Comparison of ENCODE assay signal across 8 cellular contexts in the genomic region with DNA sequence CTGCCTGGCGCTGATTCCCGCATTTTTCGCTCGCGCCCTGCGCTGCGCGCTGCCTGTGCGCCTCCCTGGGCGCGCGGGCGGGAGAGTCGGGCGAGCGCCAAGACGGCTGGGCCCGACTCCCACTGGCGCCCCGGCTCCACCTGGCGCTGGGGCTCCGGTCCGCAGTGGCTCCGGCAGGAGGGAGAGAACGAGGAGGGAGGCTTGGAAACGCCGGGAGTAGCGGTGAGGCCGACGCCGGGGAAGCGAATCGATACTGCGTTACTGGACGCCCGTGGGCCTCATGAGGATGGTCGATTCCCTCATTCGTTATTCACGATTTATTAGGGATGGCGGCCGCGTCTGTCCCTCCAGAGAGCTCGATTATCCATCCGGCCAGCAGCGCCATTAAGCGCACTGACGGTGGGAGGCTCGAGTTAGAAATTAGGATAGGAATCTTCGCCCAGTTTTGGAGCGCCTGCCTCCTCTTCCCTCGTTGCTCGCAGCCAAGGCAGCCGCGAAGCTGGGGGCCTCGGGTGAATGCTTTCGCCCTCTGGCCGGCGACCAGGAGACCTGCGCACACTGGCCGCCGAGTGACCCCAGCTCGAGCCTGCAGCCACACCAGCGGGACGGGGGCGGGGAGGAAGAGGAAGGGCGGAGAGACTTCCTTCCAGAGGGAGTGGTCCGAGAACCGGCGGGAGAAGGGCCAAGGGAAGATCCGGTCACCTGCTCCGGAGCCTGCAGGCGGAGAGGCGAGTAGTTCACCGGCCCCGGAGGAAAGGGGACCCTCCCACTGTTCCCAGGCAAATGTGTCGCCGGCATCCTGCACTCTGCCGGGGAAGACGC. TPM values are rescaled to one million over a fixed set of nuclear protein-coding genes. Genes with fewer than 3 reads are reported as not detected.
DNase-seq lines count a peak whose midpoint lies in the region; ATAC-seq and TF ChIP-seq lines count a peak whose summit lies in the region.

No MANE protein-coding gene starts in this region.

- no peak for ATAC-seq in effector memory CD8-positive, alpha-beta T cell (replicated peaks)
- ATAC-seq in upper lobe of right lung, result peak; percentile 67

- H3K79me1 ChIP-seq in mesendoderm (ENCODE audit: low read length), result peaks cover 10% of the 10 kb centered on the region

- H3K27ac ChIP-seq in HUES6 (ENCODE audit: low read depth, low read length), result peak overlapping the region; percentile 78; the same call in 1 of the 2 replicates
- H3K27ac ChIP-seq in mesendoderm (ENCODE audit: low read depth, low read length), result peak overlapping the region; percentile 49
- H3K27ac ChIP-seq in upper lobe of right lung, result peak overlapping the region; percentile 93

- H3K18ac ChIP-seq in mesendoderm (ENCODE audit: low read length), result peak overlapping the region; percentile 82

- H3K9me3 ChIP-seq in HUES6 (ENCODE audit: control insufficient read depth, insufficient read depth, low read depth, low read length) (no peaks in the 10 kb centered on the region), upper lobe of right lung (no peaks in the 10 kb centered on the region)

- peak overlapping the region; percentile 1 for H2BK120ac ChIP-seq in mesendoderm (ENCODE audit: low read depth, low read length)

- H3K27me3 Mint-ChIP-seq in effector memory CD8-positive, alpha-beta T cell, result peaks cover 43 to 64% of the 10 kb centered on the region in 2 donors

- H3K36me3 ChIP-seq in HUES6 (ENCODE audit: control insufficient read depth, insufficient read depth, low read length) (peaks cover 8% of the 10 kb centered on the region; the same call in 1 of the 2 replicates), mesendoderm (ENCODE audit: control insufficient read depth, insufficient read depth, low read length) (no peaks in the 10 kb centered on the region), upper lobe of right lung (peaks cover 6% of the 10 kb centered on the region)

- H3K23ac ChIP-seq in mesendoderm (ENCODE audit: low read length), result peak overlapping the region; percentile 48

- H3K9me3 Mint-ChIP-seq in effector memory CD8-positive, alpha-beta T cell, result no peaks in the 10 kb centered on the region

- peaks cover 32 to 50% of the 10 kb centered on the region in 2 donors for H3K4me1 Mint-ChIP-seq in effector memory CD8-positive, alpha-beta T cell (ENCODE audit: low read depth in 2 of 2)

- peak overlapping the region; percentile 87 for H3K4me3 ChIP-seq in HUES6 (ENCODE audit: low read depth, low read length)
- H3K4me3 ChIP-seq in mesendoderm (ENCODE audit: low read length), result peak overlapping the region; percentile 65
- peak overlapping the region; percentile 96 for H3K4me3 ChIP-seq in upper lobe of right lung

- intact Hi-C loops in upper lobe of right lung (cut with DNase I), result no loop called here

- DNase-seq in DMS153 (lab: John Stamatoyannopoulos, UW) (peak; percentile 40), SK-N-DZ (ENCODE audit: low spot score) (peak; percentile 88), mesendoderm (peak; percentile 89), upper lobe of right lung (peak; percentile 94), GM19240 (ENCODE audit: insufficient read length, low spot score) (no peak), hippocampal formation (lab: John Stamatoyannopoulos, UW) (no peak)
- DNase-seq in effector memory CD8-positive, alpha-beta T cell, result no peak

- peak overlapping the region; percentile 89 for H3K4ac ChIP-seq in mesendoderm (ENCODE audit: low read depth, low read length)

- peak overlapping the region; percentile 48 for H2BK5ac ChIP-seq in mesendoderm (ENCODE audit: low read length)

- H3K79me2 ChIP-seq in mesendoderm (ENCODE audit: control insufficient read depth, insufficient read depth, low read length), result peaks cover 45% of the 10 kb centered on the region

- H4K8ac ChIP-seq in mesendoderm (ENCODE audit: low read depth, low read length), result peak overlapping the region; percentile 2

- no CpG with 5 or more reads among the region's 79 CpGs for WGBS in mesendoderm (ENCODE audit: extremely low coverage, insufficient coverage, low lambda C conversion rate)

- no peak overlapping the region for H2AK5ac ChIP-seq in mesendoderm (ENCODE audit: low read length)

- H3K56ac ChIP-seq in mesendoderm (ENCODE audit: low read length), result peak overlapping the region; percentile 97

- no peak for TF ChIP-seq CTCF in upper lobe of right lung (IDR thresholded peaks at IDR 0.05)

- peaks cover 29% of the 10 kb centered on the region for H3K36me3 Mint-ChIP-seq in effector memory CD8-positive, alpha-beta T cell (ENCODE audit: insufficient read depth)

- peak overlapping the region; percentile 95 for H3K4me2 ChIP-seq in mesendoderm (ENCODE audit: low read length)

- H4K5ac ChIP-seq in mesendoderm (ENCODE audit: low read length), result no peak overlapping the region

- H3K27me3 ChIP-seq in HUES6 (ENCODE audit: control insufficient read depth, insufficient read depth, low read length) (peaks cover 8% of the 10 kb centered on the region), mesendoderm (ENCODE audit: insufficient read depth, low read length, poor library complexity) (no peaks in the 10 kb centered on the region), upper lobe of right lung (no peaks in the 10 kb centered on the region)

- peak overlapping the region; percentile 90 for H3K9ac ChIP-seq in HUES6 (ENCODE audit: low read length)
- peak overlapping the region; percentile 85 for H3K9ac ChIP-seq in mesendoderm (ENCODE audit: low read length)

- no peak overlapping the region for H3K27ac Mint-ChIP-seq in effector memory CD8-positive, alpha-beta T cell

- no peak overlapping the region for H2BK15ac ChIP-seq in mesendoderm (replicated peaks; ENCODE audit: low read depth)

- peaks cover 25% of the 10 kb centered on the region for H3K4me1 ChIP-seq in HUES6 (ENCODE audit: control insufficient read depth, insufficient read depth, low read length)
- H3K4me1 ChIP-seq in mesendoderm (ENCODE audit: control insufficient read depth, low read depth, low read length), result peaks cover 19% of the 10 kb centered on the region
- peaks cover 48% of the 10 kb centered on the region for H3K4me1 ChIP-seq in upper lobe of right lung

- H3K4me3 Mint-ChIP-seq in effector memory CD8-positive, alpha-beta T cell, result peak overlapping the region; percentile 86 to 90

RNA-seq across cellular contexts. Expression of a gene that starts 1.3 kb away (rescaled TPM):
- 13.8 and 15.0 TPM in 2 replicates for polyA plus RNA-seq in SK-N-DZ (2014; cell fraction: cytosol; rRNA removed)
- polyA plus RNA-seq in SK-N-DZ (2014; cell fraction: nucleus; rRNA removed), result 16.6 and 33.3 TPM in 2 replicates
- 56.1 TPM for polyA plus RNA-seq in mesendoderm (2013, experiment 1 of 2)
- polyA plus RNA-seq in mesendoderm (2013, experiment 2 of 2), result 55.8 TPM
- total RNA-seq in upper lobe of right lung, result 59.1 TPM

RNA-seq across cellular contexts. Expression of a gene that starts 3.1 kb away (rescaled TPM):
- polyA plus RNA-seq in SK-N-DZ (2014; cell fraction: cytosol; rRNA removed), result 569 and 605 TPM in 2 replicates
- polyA plus RNA-seq in SK-N-DZ (2014; cell fraction: nucleus; rRNA removed), result 236 and 352 TPM in 2 replicates
- polyA plus RNA-seq in mesendoderm (2013, experiment 1 of 2), result 307 TPM
- 321 TPM for polyA plus RNA-seq in mesendoderm (2013, experiment 2 of 2)
- total RNA-seq in upper lobe of right lung, result 127 TPM

RNA-seq across cellular contexts. Expression of a gene that starts 19.3 kb away (rescaled TPM):
- polyA plus RNA-seq in SK-N-DZ (2014; cell fraction: cytosol; rRNA removed), result 4.1 and 5.9 TPM in 2 replicates
- polyA plus RNA-seq in SK-N-DZ (2014; cell fraction: nucleus; rRNA removed), result 5.0 TPM in 2 replicates
- 7.5 TPM for polyA plus RNA-seq in mesendoderm (2013, experiment 1 of 2)
- 8.7 TPM for polyA plus RNA-seq in mesendoderm (2013, experiment 2 of 2)
- total RNA-seq in upper lobe of right lung, result 29.7 TPM

RNA-seq across cellular contexts. Expression of a gene that starts 44.4 kb away (rescaled TPM):
- polyA plus RNA-seq in SK-N-DZ (2014; cell fraction: cytosol; rRNA removed), result 24.7 and 25.6 TPM in 2 replicates
- 88.4 and 109 TPM in 2 replicates for polyA plus RNA-seq in SK-N-DZ (2014; cell fraction: nucleus; rRNA removed)
- 5.4 TPM for polyA plus RNA-seq in mesendoderm (2013, experiment 1 of 2)
- 5.4 TPM for polyA plus RNA-seq in mesendoderm (2013, experiment 2 of 2)
- 133 TPM for total RNA-seq in upper lobe of right lung

RNA-seq across cellular contexts. Expression of a gene that starts 49.9 kb away (rescaled TPM):
- polyA plus RNA-seq in SK-N-DZ (2014; cell fraction: cytosol; rRNA removed), result 55.3 and 64.1 TPM in 2 replicates
- 60.6 and 62.5 TPM in 2 replicates for polyA plus RNA-seq in SK-N-DZ (2014; cell fraction: nucleus; rRNA removed)
- 35.3 TPM for polyA plus RNA-seq in mesendoderm (2013, experiment 1 of 2)
- 35.2 TPM for polyA plus RNA-seq in mesendoderm (2013, experiment 2 of 2)
- total RNA-seq in upper lobe of right lung, result 50.5 TPM

Comparison
In these comparisons a context has a peak if more than half of its experiments do, and no peak if none do; other contexts are left out.
1. DNase-seq: peak in DMS153 (single experiment), SK-N-DZ (single experiment), mesendoderm (single experiment) and upper lobe of right lung (single experiment); none in effector memory CD8-positive, alpha-beta T cell (0 of 3), GM19240 (single experiment) and hippocampal formation (0 of 2).
2. Peak in every context shown above with its lines, with median percentiles within 50 percentile points of each other: H3K27ac ChIP-seq and H3K4me3 ChIP-seq.